15 cellular contexts compared by ENCODE assay signal in the genomic region with DNA sequence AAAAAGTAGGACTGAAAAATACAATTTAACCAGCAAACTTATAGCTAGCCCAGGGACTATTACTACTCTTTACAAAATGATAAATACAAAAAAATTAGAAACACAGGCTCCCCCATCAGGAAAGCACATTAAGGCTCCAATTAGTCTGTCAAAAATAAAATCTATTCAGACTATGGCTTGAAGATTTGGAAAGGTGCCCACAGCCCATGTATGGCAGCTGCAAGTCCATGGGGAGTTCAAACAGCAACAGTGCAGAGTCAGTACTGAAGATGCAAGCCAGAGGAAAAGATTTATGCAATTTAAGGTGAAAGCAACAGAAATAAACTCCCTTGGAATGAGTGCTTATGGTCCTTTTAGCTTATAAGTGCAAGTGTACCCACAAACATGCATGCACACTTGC. TPM values are rescaled to one million over a fixed set of nuclear protein-coding genes. Genes with fewer than 3 reads are reported as not detected.
A peak's percentile ranks its signal among the peaks of the same experiment; 100 is the strongest.
DNase-seq lines count a peak whose midpoint lies in the region; ATAC-seq and TF ChIP-seq lines count a peak whose summit lies in the region.
"Had no signal": no experiment of that assay in that cellular context is flagged by ENCODE, and none has a peak within 500 bp of the region (broad histone marks: within the 10 kb centered on the region; RNA-seq: fewer than 3 reads in every experiment).

No MANE protein-coding gene starts in this region.

- no peak overlapping the region for H3K4me3 ChIP-seq in adipocyte (ENCODE audit: low read length)
- H3K4me3 ChIP-seq in neural progenitor cell: no peak overlapping the region
- no peak overlapping the region for H3K4me3 ChIP-seq in H7 (ENCODE audit: insufficient read depth, low read depth, low read length)
- H3K4me3 ChIP-seq: psoas muscle, stomach had no signal

- no peaks in the 10 kb centered on the region for H3K9me3 ChIP-seq in adipocyte (ENCODE audit: control insufficient read depth, low read length)
- H3K9me3 ChIP-seq in neural progenitor cell (ENCODE audit: low read depth): no peaks in the 10 kb centered on the region
- H3K9me3 ChIP-seq: psoas muscle, stomach had no signal

- H3K27ac ChIP-seq in neural progenitor cell: no peak overlapping the region
- H3K27ac ChIP-seq: psoas muscle, stomach had no signal

- H3F3A ChIP-seq in neural progenitor cell (ENCODE audit: low read depth): no peaks in the 10 kb centered on the region

- DNase-seq in DMS 273 (lab: John Stamatoyannopoulos, UW; ENCODE audit: unreplicated experiment): peak; percentile 90
- peak; percentile 34 for DNase-seq in NCI-H187 treated with DMSO at 0.1 percent for 48 hours (lab: John Stamatoyannopoulos, UW)
- peak; percentile 39 for DNase-seq in adipocyte (ENCODE audit: low read depth)
- DNase-seq in neural progenitor cell (ENCODE audit: low spot score): no peak
- DNase-seq in activated CD4-positive, alpha-beta T cell treated with anti-CD3 and anti-CD28 coated beads for 1 hour: no peak
- no peak for DNase-seq in H7
- DNase-seq: caudate nucleus; NCI-H1930; psoas muscle; stimulated activated CD4-positive, alpha-beta T cell treated with anti-CD3 and anti-CD28 coated beads, Interleukin-4, amount 100 ng/mL, for 4 hours; stomach; T-helper 9 cell had no signal

- H3K79me2 ChIP-seq in neural progenitor cell (ENCODE audit: low read depth): no peaks in the 10 kb centered on the region

- H3K27me3 Mint-ChIP-seq in neural progenitor cell (ENCODE audit: insufficient read depth, low read depth): peaks cover 2% of the 10 kb centered on the region
- H3K27me3 Mint-ChIP-seq: activated CD8-positive, alpha-beta T cell treated with anti-CD3 and anti-CD28 coated beads for 36 hours had no signal

- ATAC-seq in GM21619 (IDR thresholded peaks at IDR 0.05; ENCODE audit: unreplicated experiment) (no peak), HG02870 (IDR thresholded peaks at IDR 0.05; ENCODE audit: unreplicated experiment) (no peak)
- ATAC-seq: activated CD8-positive, alpha-beta T cell treated with anti-CD3 and anti-CD28 coated beads for 36 hours had no signal

- H3K36me3 Mint-ChIP-seq in neural progenitor cell: no peaks in the 10 kb centered on the region

- no peak overlapping the region for H3K4me2 ChIP-seq in neural progenitor cell

- H3K9me3 Mint-ChIP-seq in neural progenitor cell: no peaks in the 10 kb centered on the region
- H3K9me3 Mint-ChIP-seq: activated CD8-positive, alpha-beta T cell treated with anti-CD3 and anti-CD28 coated beads for 36 hours had no signal

- H3K36me3 ChIP-seq in adipocyte (ENCODE audit: control insufficient read depth, insufficient read depth, low read length, severe bottlenecking): no peaks in the 10 kb centered on the region
- no peaks in the 10 kb centered on the region for H3K36me3 ChIP-seq in neural progenitor cell
- H3K36me3 ChIP-seq in H7 (replicated peaks; ENCODE audit: control insufficient read depth, insufficient read depth, low read length): no peaks in the 10 kb centered on the region
- H3K36me3 ChIP-seq: stomach had no signal

- no peak overlapping the region for H3K9ac ChIP-seq in adipocyte (ENCODE audit: low read length)
- H3K9ac ChIP-seq in neural progenitor cell: no peak overlapping the region

- H2AFZ ChIP-seq in neural progenitor cell (replicated peaks): no peak overlapping the region

- H3K27me3 ChIP-seq in adipocyte (replicated peaks; ENCODE audit: control insufficient read depth, insufficient read depth, low read length) (no peaks in the 10 kb centered on the region), neural progenitor cell (no peaks in the 10 kb centered on the region), H7 (ENCODE audit: control insufficient read depth, insufficient read depth, low read length) (no peaks in the 10 kb centered on the region)
- H3K27me3 ChIP-seq: stomach had no signal

- H3K4me1 ChIP-seq in adipocyte (ENCODE audit: control insufficient read depth, insufficient read depth, low read length) (peaks cover 22% of the 10 kb centered on the region), neural progenitor cell (peaks cover 15% of the 10 kb centered on the region)

- H3K4me1 Mint-ChIP-seq in neural progenitor cell: peaks cover 5% of the 10 kb centered on the region

- H3K4me3 Mint-ChIP-seq in neural progenitor cell: no peak overlapping the region
- H3K4me3 Mint-ChIP-seq: activated CD8-positive, alpha-beta T cell treated with anti-CD3 and anti-CD28 coated beads for 36 hours had no signal

- H3K27ac Mint-ChIP-seq in neural progenitor cell: peak overlapping the region; percentile 76
- H3K27ac Mint-ChIP-seq: activated CD8-positive, alpha-beta T cell treated with anti-CD3 and anti-CD28 coated beads for 36 hours had no signal

- no peak for TF ChIP-seq CTCF in neural progenitor cell (IDR thresholded peaks at IDR 0.05)

- no peaks in the 10 kb centered on the region for H4K20me1 ChIP-seq in neural progenitor cell (ENCODE audit: low read depth)

RNA-seq across cellular contexts. Expression of gene IMMP2L, which starts 29.7 kb away (rescaled TPM):
- 12.8 and 21.5 TPM in 2 replicates for total RNA-seq in neural progenitor cell (ENCODE audit: low replicate concordance)
- 9.2 and 11.3 TPM in 2 replicates for total RNA-seq in H7 (2014; rRNA removed; shearing (Covaris generic))

Comparison
In these comparisons a context has a peak if more than half of its experiments do, and no peak if none do; other contexts are left out.
1. DNase-seq: peak in DMS 273 (single experiment), NCI-H187 treated with DMSO at 0.1 percent for 48 hours (single experiment) and adipocyte (single experiment); none in neural progenitor cell (single experiment), activated CD4-positive, alpha-beta T cell treated with anti-CD3 and anti-CD28 coated beads for 1 hour (single experiment) and H7 (single experiment).